Comparison of ENCODE assay signal across 33 cellular contexts in the genomic region with DNA sequence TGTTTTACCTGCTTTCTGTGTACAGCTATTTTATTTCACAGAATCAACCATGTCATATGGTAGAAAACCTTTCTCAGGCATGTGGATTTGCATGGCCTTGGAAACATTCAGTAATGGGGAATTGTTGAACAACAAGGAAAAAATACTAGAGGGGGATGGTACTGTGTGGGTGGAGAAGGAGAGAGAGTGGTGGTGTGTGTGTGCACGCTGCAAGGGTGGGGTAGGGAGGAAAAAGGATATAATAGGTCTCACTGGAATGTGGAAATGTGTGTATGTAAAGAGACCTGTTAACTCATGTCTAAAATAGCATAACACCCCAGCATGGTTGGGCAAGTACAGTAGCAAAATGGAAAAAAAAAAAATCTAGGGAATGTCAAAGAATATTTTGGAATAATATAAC.
A peak's percentile ranks its signal among the peaks of the same experiment; 100 is the strongest.
DNase-seq lines count a peak whose midpoint lies in the region; ATAC-seq, FAIRE-seq and TF ChIP-seq lines count a peak whose summit lies in the region.
"Had no signal": no experiment of that assay in that cellular context is flagged by ENCODE, and none has a peak within 500 bp of the region (broad histone marks: within the 10 kb centered on the region; RNA-seq: fewer than 3 reads in every experiment).

No MANE protein-coding gene starts in this region.

- H2BK120ac ChIP-seq in trophoblast cell (ENCODE audit: insufficient read depth, low read length, poor library complexity): no peak overlapping the region

- peaks cover 15% of the 10 kb centered on the region for H3K4me1 Mint-ChIP-seq in astrocyte (ENCODE audit: low read depth, unreplicated experiment)
- H3K4me1 Mint-ChIP-seq: activated CD4-positive, alpha-beta T cell treated with anti-CD3 and anti-CD28 coated beads for 36 hours; B cell; stimulated activated naive CD8-positive, alpha-beta T cell treated with anti-CD3 and anti-CD28 coated beads, Interleukin-15, amount 100 ng/mL, for 72 hours had no signal

- H4K20me1 ChIP-seq in astrocyte (ENCODE audit: insufficient read depth, low read length): no peaks in the 10 kb centered on the region

- intact Hi-C loops in esophagus squamous epithelium (cut with DNase I): loop anchor here (10.0 kb wide), 1 partner anchor 83 kb away; no protein-coding TSS in a partner anchor

- H3K4ac ChIP-seq in trophoblast cell (ENCODE audit: low read depth, low read length): no peak overlapping the region

- H3K27me3 ChIP-seq in astrocyte (ENCODE audit: insufficient read depth, low read length): no peaks in the 10 kb centered on the region
- no peaks in the 10 kb centered on the region for H3K27me3 ChIP-seq in esophagus squamous epithelium
- H3K27me3 ChIP-seq in trophoblast cell (ENCODE audit: insufficient read depth, low read length): no peaks in the 10 kb centered on the region
- H3K27me3 ChIP-seq in tibial nerve: no peaks in the 10 kb centered on the region
- H3K27me3 ChIP-seq: esophagus muscularis mucosa, pancreas, Peyer's patch, spleen, vagina had no signal

- H4K12ac ChIP-seq in trophoblast cell (ENCODE audit: low read depth, low read length): no peak overlapping the region

- H3K4me2 ChIP-seq in astrocyte (ENCODE audit: low read length) (no peak overlapping the region), trophoblast cell (ENCODE audit: low read length) (peak overlapping the region; percentile 28)

- H3K4me3 ChIP-seq in astrocyte (ENCODE audit: insufficient read depth, low read depth, low read length): no peak overlapping the region
- no peak overlapping the region for H3K4me3 ChIP-seq in esophagus squamous epithelium
- H3K4me3 ChIP-seq in trophoblast cell (ENCODE audit: low read depth, low read length): no peak overlapping the region
- H3K4me3 ChIP-seq in tibial nerve: no peak overlapping the region
- H3K4me3 ChIP-seq: esophagus muscularis mucosa, pancreas, Peyer's patch, spleen, thoracic aorta, vagina had no signal

- H3K79me2 ChIP-seq in astrocyte (ENCODE audit: insufficient read depth, low read length): no peaks in the 10 kb centered on the region
- H3K79me2 ChIP-seq in trophoblast cell (ENCODE audit: control insufficient read depth, insufficient read depth, low read length, poor library complexity): no peaks in the 10 kb centered on the region

- H3K9ac ChIP-seq in astrocyte (ENCODE audit: low read length) (no peak overlapping the region), trophoblast cell (ENCODE audit: low read length) (no peak overlapping the region)

- no peak for FAIRE-seq in astrocyte (lab: Jason Lieb, UNC)
- FAIRE-seq: frontal cortex, HepG2 had no signal

- H3K4me1 ChIP-seq in astrocyte (ENCODE audit: insufficient read depth, low read length) (peaks cover 6% of the 10 kb centered on the region), esophagus squamous epithelium (peaks cover 5 to 21% (median 10%) of the 10 kb centered on the region in 3 donors), trophoblast cell (ENCODE audit: control insufficient read depth in 1 of 2, insufficient read depth in 2 of 2, low read length in 2 of 2) (peaks cover under 1 to 2% of the 10 kb centered on the region in 2 experiments), tibial nerve (peaks cover 0 to 14% (median 0%) of the 10 kb centered on the region in 4 donors)
- H3K4me1 ChIP-seq: Peyer's patch had no signal

- no peaks in the 10 kb centered on the region for H3K27me3 Mint-ChIP-seq in astrocyte (ENCODE audit: low read depth, unreplicated experiment)
- H3K27me3 Mint-ChIP-seq: activated CD4-positive, alpha-beta T cell treated with anti-CD3 and anti-CD28 coated beads for 36 hours; activated CD8-positive, alpha-beta T cell treated with anti-CD3 and anti-CD28 coated beads for 36 hours; B cell; stimulated activated naive CD8-positive, alpha-beta T cell treated with anti-CD3 and anti-CD28 coated beads, Interleukin-15, amount 100 ng/mL, for 72 hours had no signal

- no peak overlapping the region for H2AK5ac ChIP-seq in trophoblast cell (ENCODE audit: low read length)

- TF ChIP-seq POLR2A in esophagus squamous epithelium (IDR thresholded peaks at IDR 0.05) (no peak), tibial nerve (IDR thresholded peaks at IDR 0.05) (no peak)

- TF ChIP-seq CTCF in astrocyte (IDR thresholded peaks at IDR 0.05; ENCODE audit: insufficient read depth, low read depth, low read length) (no peak), esophagus squamous epithelium (IDR thresholded peaks at IDR 0.05) (no peak), tibial nerve (IDR thresholded peaks at IDR 0.05) (no peak)

- no peak overlapping the region for H2AFZ ChIP-seq in astrocyte (ENCODE audit: low read depth, low read length)
- no peak overlapping the region for H2AFZ ChIP-seq in trophoblast cell (ENCODE audit: insufficient read depth, low read length, poor library complexity)

- TF ChIP-seq EP300 in tibial nerve (IDR thresholded peaks at IDR 0.05): no peak

- no peaks in the 10 kb centered on the region for H3K9me3 ChIP-seq in astrocyte (ENCODE audit: insufficient read depth, low read depth, low read length)
- no peaks in the 10 kb centered on the region for H3K9me3 ChIP-seq in esophagus squamous epithelium
- no peaks in the 10 kb centered on the region for H3K9me3 ChIP-seq in trophoblast cell (ENCODE audit: insufficient read depth, low read depth, low read length)
- H3K9me3 ChIP-seq in tibial nerve: no peaks in the 10 kb centered on the region
- H3K9me3 ChIP-seq: esophagus muscularis mucosa, pancreas, Peyer's patch, spleen, thoracic aorta, vagina had no signal

- H3K18ac ChIP-seq in trophoblast cell (ENCODE audit: low read length): no peak overlapping the region

- H2BK12ac ChIP-seq in trophoblast cell (ENCODE audit: low read length): no peak overlapping the region

- 38 to 46% methylated on average over 1 of the region's 1 CpG for WGBS in esophagus squamous epithelium, 2 donors
- no CpG with 5 or more reads among the region's 1 CpG for WGBS in trophoblast cell (ENCODE audit: extremely low coverage, insufficient coverage, insufficient read length)
- 45 to 46% methylated on average over 1 of the region's 1 CpG for WGBS in tibial nerve, 2 donors

- H3K79me1 ChIP-seq in trophoblast cell (ENCODE audit: low read length): peaks cover 1% of the 10 kb centered on the region

- no peaks in the 10 kb centered on the region for H3K36me3 Mint-ChIP-seq in astrocyte (ENCODE audit: low read depth, unreplicated experiment)
- H3K36me3 Mint-ChIP-seq: brain; CD4-positive, alpha-beta memory T cell had no signal

- no peak overlapping the region for H2BK5ac ChIP-seq in trophoblast cell (ENCODE audit: low read depth, low read length, poor library complexity)

- peak overlapping the region; percentile 84 for H3K27ac Mint-ChIP-seq in astrocyte (ENCODE audit: unreplicated experiment)
- H3K27ac Mint-ChIP-seq: activated CD4-positive, alpha-beta T cell treated with anti-CD3 and anti-CD28 coated beads for 36 hours; activated CD8-positive, alpha-beta T cell treated with anti-CD3 and anti-CD28 coated beads for 36 hours; B cell; CD4-positive, alpha-beta memory T cell; nephron progenitor cell; stimulated activated naive CD8-positive, alpha-beta T cell treated with anti-CD3 and anti-CD28 coated beads, Interleukin-15, amount 100 ng/mL, for 72 hours; T-helper 2 cell treated with Interferon-gamma antibody and Interleukin-4, amounts not matched to agents 5 μg/mL and 100 μg/mL, for 36 hours had no signal

- H3K36me3 ChIP-seq in astrocyte (ENCODE audit: insufficient read depth, low read length) (no peaks in the 10 kb centered on the region), esophagus squamous epithelium (no peaks in the 10 kb centered on the region), trophoblast cell (ENCODE audit: control insufficient read depth in 1 of 2, insufficient read depth in 2 of 2, low read length in 2 of 2) (no peaks in the 10 kb centered on the region), tibial nerve (no peaks in the 10 kb centered on the region)
- H3K36me3 ChIP-seq: esophagus muscularis mucosa, pancreas, Peyer's patch, spleen, thoracic aorta, vagina had no signal

- H3K23ac ChIP-seq in trophoblast cell (ENCODE audit: low read length): no peak overlapping the region

- H3K27ac ChIP-seq in astrocyte (ENCODE audit: low read depth, low read length) (no peak overlapping the region), esophagus squamous epithelium (peak overlapping the region in 3 of 4 donors; percentile 14 to 26 (median 19)), trophoblast cell (ENCODE audit: low read depth, low read length) (no peak overlapping the region), tibial nerve (no peak overlapping the region)
- H3K27ac ChIP-seq: esophagus muscularis mucosa, HL-60, pancreas, Peyer's patch, spleen, thoracic aorta, vagina had no signal

- no peak overlapping the region for H4K91ac ChIP-seq in trophoblast cell (ENCODE audit: low read depth, low read length)

- DNase-seq in HPDE6-E6E7 (ENCODE audit: extremely low spot score): peak; percentile 26
- DNase-seq in astrocyte (ENCODE audit: low read depth): no peak
- no peak for DNase-seq in esophagus squamous epithelium (lab: John Stamatoyannopoulos, UW)
- no peak for DNase-seq in trophoblast cell
- no peak for DNase-seq in SHP77 (lab: John Stamatoyannopoulos, UW)
- no peak for DNase-seq in tibial nerve (ENCODE audit: low spot score in 2 of 2)
- no peak for DNase-seq in epidermal melanocyte (ENCODE audit: insufficient read length, low spot score)
- DNase-seq: activated CD4-positive, alpha-beta T cell treated with anti-CD3 and anti-CD28 coated beads for 36 hours; activated CD8-positive, alpha-beta T cell treated with anti-CD3 and anti-CD28 coated beads for 36 hours; activated naive CD4-positive, alpha-beta T cell treated with anti-CD3 and anti-CD28 coated beads, Interleukin-2, amount 50 U/mL, for 16 hours; CD4-positive, alpha-beta memory T cell; effector CD4-positive, alpha-beta T cell; kidney glomerular epithelial cell; MV-4-11; NCI-H1436; NCI-H2107; NCI-H446 treated with DMSO at 0.1 percent for 48 hours; NCI-H774; nephron progenitor cell; pancreas; Peyer's patch; spleen; stimulated activated naive CD8-positive, alpha-beta T cell treated with anti-CD3 and anti-CD28 coated beads, Interleukin-15, amount 100 ng/mL, for 72 hours had no signal

- H3K4me3 Mint-ChIP-seq in astrocyte (ENCODE audit: unreplicated experiment): no peak overlapping the region
- H3K4me3 Mint-ChIP-seq: activated CD4-positive, alpha-beta T cell treated with anti-CD3 and anti-CD28 coated beads for 36 hours; activated CD8-positive, alpha-beta T cell treated with anti-CD3 and anti-CD28 coated beads for 36 hours; B cell; brain; CD4-positive, alpha-beta memory T cell; nephron progenitor cell; stimulated activated naive CD8-positive, alpha-beta T cell treated with anti-CD3 and anti-CD28 coated beads, Interleukin-15, amount 100 ng/mL, for 72 hours; T-helper 2 cell treated with Interferon-gamma antibody and Interleukin-4, amounts not matched to agents 5 μg/mL and 100 μg/mL, for 36 hours had no signal

- H4K8ac ChIP-seq in trophoblast cell (ENCODE audit: low read depth, low read length): no peak overlapping the region

- H3K14ac ChIP-seq in trophoblast cell (ENCODE audit: low read length): no peak overlapping the region

- ATAC-seq in GM19397 (IDR thresholded peaks at IDR 0.05; ENCODE audit: unreplicated experiment): no peak
- ATAC-seq: activated CD4-positive, alpha-beta T cell treated with anti-CD3 and anti-CD28 coated beads for 36 hours; activated CD8-positive, alpha-beta T cell treated with anti-CD3 and anti-CD28 coated beads for 36 hours; HepG2; pancreas; stimulated activated naive CD8-positive, alpha-beta T cell treated with anti-CD3 and anti-CD28 coated beads, Interleukin-15, amount 100 ng/mL, for 72 hours had no signal

- no peaks in the 10 kb centered on the region for H3K9me3 Mint-ChIP-seq in astrocyte (ENCODE audit: unreplicated experiment)
- H3K9me3 Mint-ChIP-seq: activated CD8-positive, alpha-beta T cell treated with anti-CD3 and anti-CD28 coated beads for 36 hours; nephron progenitor cell; stimulated activated naive CD8-positive, alpha-beta T cell treated with anti-CD3 and anti-CD28 coated beads, Interleukin-15, amount 100 ng/mL, for 72 hours; T-helper 2 cell treated with Interferon-gamma antibody and Interleukin-4, amounts not matched to agents 5 μg/mL and 100 μg/mL, for 36 hours had no signal

Comparison
In these comparisons a context has a peak if more than half of its experiments do, and no peak if none do; other contexts are left out.
1. H3K27ac ChIP-seq: peak in esophagus squamous epithelium (3 of 4); none in astrocyte (single experiment), trophoblast cell (single experiment) and tibial nerve (0 of 4).